19 cellular contexts compared by ENCODE assay signal in the genomic region with DNA sequence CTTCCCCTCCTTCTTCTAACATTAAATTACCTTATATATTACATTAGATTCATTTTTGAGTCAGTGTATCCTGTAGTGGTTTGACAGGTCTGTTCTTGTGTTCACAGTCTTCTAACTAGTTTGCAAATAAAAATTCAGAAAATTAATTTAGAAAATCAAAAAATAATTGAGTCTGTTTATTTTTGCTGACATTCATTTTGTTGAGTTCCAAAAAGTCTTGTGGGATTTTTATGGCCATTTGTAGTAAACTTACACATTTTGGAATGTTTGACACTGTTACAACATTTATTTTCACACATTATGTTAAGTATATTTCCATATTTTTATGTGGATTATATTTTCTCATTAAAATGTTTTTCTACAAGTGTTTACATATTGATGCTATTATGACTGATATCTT. TPM values are rescaled to one million over a fixed set of nuclear protein-coding genes. Genes with fewer than 3 reads are reported as not detected.
DNase-seq lines count a peak whose midpoint lies in the region; ATAC-seq, FAIRE-seq and TF ChIP-seq lines count a peak whose summit lies in the region.
"Had no signal": no experiment of that assay in that cellular context is flagged by ENCODE, and none has a peak within 500 bp of the region (broad histone marks: within the 10 kb centered on the region; RNA-seq: fewer than 3 reads in every experiment).

No MANE protein-coding gene starts in this region.

- SMC1A ChIA-PET in GM12878 (lab: Charles Lee; ENCODE audit: uncharacterized antibody, unreplicated experiment): interaction anchor here (0.9 to 1.6 kb wide), 5 partner anchors 9 to 71 kb away, joined by 3 to 4 read pairs (median 3); no protein-coding TSS in a partner anchor

- no peak overlapping the region for H4K91ac ChIP-seq in mesenchymal stem cell (ENCODE audit: low read length)

- in situ Hi-C loops in GM12878 (cut with MboI): no loop called here

- POLR2A ChIA-PET in GM12878 (lab: Charles Lee): no interaction called here

- H3K79me2 ChIP-seq in Karpas-422 (ENCODE audit: low read length) (peaks cover 99% of the 10 kb centered on the region), GM12878 (ENCODE audit: control insufficient read depth, insufficient read depth, low read length) (peaks cover 73% of the 10 kb centered on the region)

- RAD21 ChIA-PET in GM12878 (lab: Charles Lee; ENCODE audit: unreplicated experiment): no interaction called here

- DNase-seq in Karpas-422 (no peak), GM12878 (ENCODE audit: low read depth, low spot score) (no peak), mesenchymal stem cell (no peak), posterior cingulate gyrus (no peak), SKM-1 (lab: John Stamatoyannopoulos, UW; ENCODE audit: unreplicated experiment) (no peak), NCI-H748 treated with DMSO at 0.1 percent for 48 hours (lab: John Stamatoyannopoulos, UW) (no peak)
- DNase-seq: C1 segment of cervical spinal cord; Calu3; CD4-positive, alpha-beta memory T cell; COR-L47; DMS53; DMS79 treated with DMSO at 0.1 percent for 48 hours; GF-D8; H9 had no signal

- no peak overlapping the region for H3K4ac ChIP-seq in mesenchymal stem cell (ENCODE audit: low read depth in 1 of 2, low read length in 2 of 2)

- H3K4me2 ChIP-seq in Karpas-422 (ENCODE audit: low read depth, low read length, poor library complexity, severe bottlenecking) (no peak overlapping the region), GM12878 (ENCODE audit: control insufficient read depth, insufficient read depth) (no peak overlapping the region), mesenchymal stem cell (ENCODE audit: low read length, poor library complexity, severe bottlenecking) (no peak overlapping the region)
- H3K4me2 ChIP-seq: GM23338 had no signal

- H3K4me1 ChIP-seq in Karpas-422 (ENCODE audit: low read length) (no peaks in the 10 kb centered on the region), GM12878 (ENCODE audit: control insufficient read depth, insufficient read depth, low read length) (peaks cover 22% of the 10 kb centered on the region), mesenchymal stem cell (ENCODE audit: control insufficient read depth, insufficient read depth, low read depth, low read length) (no peaks in the 10 kb centered on the region), neutrophil (ENCODE audit: control insufficient read depth in 1 of 2, insufficient read depth in 1 of 2, low read depth in 1 of 2, low read length in 1 of 2) (peaks cover 80 to 81% of the 10 kb centered on the region in 2 experiments)

- intact Hi-C loops in GM12878 (cut with micrococcal nuclease; ENCODE audit: unreplicated experiment): no loop called here
- intact Hi-C loops in posterior cingulate gyrus (cut with DNase I): loop anchor here (10.0 kb wide), 1 partner anchor 52 kb away; no protein-coding TSS in a partner anchor

- H3K9me3 ChIP-seq in Karpas-422 (ENCODE audit: low read length) (no peaks in the 10 kb centered on the region), GM12878 (replicated peaks; ENCODE audit: control insufficient read depth, insufficient read depth, low read length) (no peaks in the 10 kb centered on the region), mesenchymal stem cell (ENCODE audit: control insufficient read depth, low read length) (no peaks in the 10 kb centered on the region), neutrophil (no peaks in the 10 kb centered on the region)

- H3K27me3 ChIP-seq in Karpas-422 (ENCODE audit: low read length): no peaks in the 10 kb centered on the region
- H3K27me3 ChIP-seq in GM12878 (replicated peaks in 1 of 2; ENCODE audit: control insufficient read depth in 2 of 2, insufficient read depth in 2 of 2, low read length in 1 of 2): no peaks in the 10 kb centered on the region
- no peaks in the 10 kb centered on the region for H3K27me3 ChIP-seq in mesenchymal stem cell (ENCODE audit: control insufficient read depth in 1 of 2, insufficient read depth in 1 of 2, low read length in 2 of 2)
- no peaks in the 10 kb centered on the region for H3K27me3 ChIP-seq in neutrophil

- no peak for TF ChIP-seq POLR2A in GM12878 (IDR thresholded peaks at IDR 0.05; ENCODE audit: low read depth, low read length)

- TF ChIP-seq CTCF in GM12878 (IDR thresholded peaks at IDR 0.05 in 2 of 3, conservative IDR thresholded peaks at IDR 0.05 in 1 of 3; ENCODE audit: control insufficient read depth in 2 of 3, extremely low read depth in 1 of 3, insufficient read depth in 1 of 3, low read depth in 3 of 3, low read length in 3 of 3) (no peak), neutrophil (IDR thresholded peaks at IDR 0.05) (no peak)

- H3K4me3 ChIP-seq in Karpas-422 (ENCODE audit: low read length) (no peak overlapping the region), GM12878 (no peak overlapping the region), mesenchymal stem cell (ENCODE audit: insufficient read depth in 1 of 2, low read depth in 1 of 2, low read length in 2 of 2) (no peak overlapping the region), neutrophil (ENCODE audit: low read depth in 1 of 2, low read length in 1 of 2) (no peak overlapping the region)
- H3K4me3 ChIP-seq: GM23338 had no signal

- H2BK120ac ChIP-seq in mesenchymal stem cell (ENCODE audit: low read depth, low read length): no peak overlapping the region

- H3K27ac ChIP-seq in Karpas-422 (ENCODE audit: low read length) (0 out of 2 replicates have a peak overlapping the region, but pooled peaks have one; percentile 10), GM12878 (ENCODE audit: control insufficient read depth, insufficient read depth) (peak overlapping the region; percentile 42), mesenchymal stem cell (ENCODE audit: low read length, poor library complexity, severe bottlenecking) (no peak overlapping the region), neutrophil (peak overlapping the region; percentile 97)

- H3K9ac ChIP-seq in Karpas-422 (ENCODE audit: low read length): no peak overlapping the region
- no peak overlapping the region for H3K9ac ChIP-seq in GM12878 (ENCODE audit: control insufficient read depth, insufficient read depth, low read length)
- peak overlapping the region; percentile 17 for H3K9ac ChIP-seq in mesenchymal stem cell (ENCODE audit: low read length)

- H3K36me3 ChIP-seq in Karpas-422 (ENCODE audit: insufficient read depth, low read length) (peaks cover 4% of the 10 kb centered on the region; the same call in 1 of the 2 replicates), GM12878 (ENCODE audit: control insufficient read depth in 2 of 2, insufficient read depth in 2 of 2, low read length in 1 of 2) (no peaks in the 10 kb centered on the region; a peak in 1 of 4 replicates), mesenchymal stem cell (ENCODE audit: control insufficient read depth in 1 of 2, insufficient read depth in 2 of 2, low read depth in 1 of 2, low read length in 2 of 2) (peaks cover 6 to 41% of the 10 kb centered on the region in 2 experiments), neutrophil (no peaks in the 10 kb centered on the region)

- H4K20me1 ChIP-seq in Karpas-422 (ENCODE audit: insufficient read depth, low read depth, low read length) (no peaks in the 10 kb centered on the region), GM12878 (ENCODE audit: control insufficient read depth, insufficient read depth) (no peaks in the 10 kb centered on the region)

- no peak overlapping the region for H2BK5ac ChIP-seq in mesenchymal stem cell (ENCODE audit: low read depth, low read length, poor library complexity, severe bottlenecking)

- no peak overlapping the region for H3K23ac ChIP-seq in mesenchymal stem cell (ENCODE audit: low read length in 2 of 2)

- TF ChIP-seq RAD21 in GM12878 (IDR thresholded peaks at IDR 0.05; ENCODE audit: insufficient read depth, low read depth, low read length): no peak

- no peak overlapping the region for H3K18ac ChIP-seq in mesenchymal stem cell (ENCODE audit: low read depth in 1 of 2, low read length in 2 of 2)

- ATAC-seq in GM12878: peak; percentile 7; the same call in 2 of the 3 replicates
- no peak for ATAC-seq in HG02678 (IDR thresholded peaks at IDR 0.05; ENCODE audit: unreplicated experiment)
- ATAC-seq: GM23338, HCT116 had no signal

- H4K8ac ChIP-seq in mesenchymal stem cell (ENCODE audit: low read length): no peak overlapping the region

- H3K9me2 ChIP-seq in Karpas-422 (replicated peaks; ENCODE audit: insufficient read depth, low read length): no peaks in the 10 kb centered on the region

- CTCF ChIA-PET in GM12878 (lab: Yijun Ruan, JAX): no interaction called here

- H3K79me1 ChIP-seq in mesenchymal stem cell (replicated peaks; ENCODE audit: low read length, poor library complexity, severe bottlenecking): peaks cover 14% of the 10 kb centered on the region

- no TSS peak for BruUV-seq in GM12878 (replicated peaks; lab: Mats Ljungman, UMichigan)

- H3K14ac ChIP-seq in mesenchymal stem cell (ENCODE audit: low read length in 2 of 2): no peak overlapping the region

- no peak for TF ChIP-seq EP300 in GM12878 (IDR thresholded peaks at IDR 0.05; ENCODE audit: borderline replicate concordance in 1 of 2, control insufficient read depth in 1 of 2, low read depth in 2 of 2, low read length in 2 of 2)

- no peak for FAIRE-seq in GM12878 (lab: Jason Lieb, UNC)
- FAIRE-seq: GM18507 had no signal

- H2AFZ ChIP-seq in Karpas-422 (ENCODE audit: low read length): no peak overlapping the region
- no peak overlapping the region for H2AFZ ChIP-seq in GM12878 (ENCODE audit: control insufficient read depth, low read depth, low read length)
- no peak overlapping the region for H2AFZ ChIP-seq in mesenchymal stem cell (ENCODE audit: low read depth, low read length)
- H2AFZ ChIP-seq: GM23338 had no signal

- no peak overlapping the region for H2AK5ac ChIP-seq in mesenchymal stem cell (ENCODE audit: low read length, severe bottlenecking)

- H2BK12ac ChIP-seq in mesenchymal stem cell (ENCODE audit: low read length in 2 of 2): no peak overlapping the region

- no peak overlapping the region for H2BK15ac ChIP-seq in mesenchymal stem cell (ENCODE audit: low read depth, poor library complexity, severe bottlenecking)

RNA-seq across cellular contexts. Expression of gene RABGEF1, which starts 16.3 kb away (rescaled TPM):
- 17.8 and 26.1 TPM in 2 replicates for total RNA-seq in Karpas-422 (2014; rRNA removed; shearing (Covaris generic); ENCODE audit: low replicate concordance)
- 30.4 and 38.8 TPM in 2 replicates for total RNA-seq in GM12878 (2013; cell fraction: nucleolus; rRNA removed)
- 21.0 and 26.4 TPM in 2 replicates for total RNA-seq in GM12878 (2014; rRNA removed)
- 24.8 and 27.5 TPM in 2 replicates for total RNA-seq in GM12878 (2014; rRNA removed; fragmentation: Illumina TruSeq; extraction: Trizol)
- total RNA-seq in GM12878 (2021): 26.2 and 27.5 TPM in 2 replicates
- 14.7 TPM for polyA plus RNA-seq in GM12878 (2011; ENCODE audit: low read depth)
- 33.0 and 36.4 TPM in 2 replicates for polyA plus RNA-seq in GM12878 (2011; rRNA removed)
- polyA plus RNA-seq in GM12878 (2011; cell fraction: cytosol; rRNA removed): 28.5 and 31.7 TPM in 2 replicates
- polyA plus RNA-seq in GM12878 (2011; cell fraction: nucleus; rRNA removed): 20.5 and 20.6 TPM in 2 replicates
- polyA plus RNA-seq in GM12878 (2012): 17.2 and 23.6 TPM in 2 replicates
- polyA plus RNA-seq in GM12878 (2014; fragmentation: Illumina TruSeq; extraction: Trizol): 36.4 and 45.7 TPM in 2 replicates
- polyA plus RNA-seq in GM12878 (2014; fragmentation: Nextera tagmentation; extraction: Ambion mirVana): 10 to 100 TPM; 10.2 to 11.8 TPM
- 18.2 and 21.4 TPM in 2 replicates for polyA plus RNA-seq in GM12878 (2014; rRNA removed)
- 10 to 100 TPM; 24.7 to 31.2 TPM for polyA plus RNA-seq in GM12878 (2016; fragmentation: Nextera tagmentation; extraction: Ambion mirVana)
- 46.2 and 47.7 TPM in 2 replicates for polyA minus RNA-seq in GM12878 (2011; rRNA and poly(A)+ RNA removed)
- 13.4 and 14.0 TPM in 2 replicates for polyA minus RNA-seq in GM12878 (2011; cell fraction: cytosol; rRNA and poly(A)+ RNA removed)
- 6.5 and 12.0 TPM in 2 replicates for polyA minus RNA-seq in GM12878 (2011; cell fraction: nucleus; rRNA and poly(A)+ RNA removed)
- polyA plus RNA-seq in mesenchymal stem cell (2013, experiment 1 of 2): 15.6 TPM
- 16.4 TPM for polyA plus RNA-seq in mesenchymal stem cell (2013, experiment 2 of 2)
